In the genomic region with DNA sequence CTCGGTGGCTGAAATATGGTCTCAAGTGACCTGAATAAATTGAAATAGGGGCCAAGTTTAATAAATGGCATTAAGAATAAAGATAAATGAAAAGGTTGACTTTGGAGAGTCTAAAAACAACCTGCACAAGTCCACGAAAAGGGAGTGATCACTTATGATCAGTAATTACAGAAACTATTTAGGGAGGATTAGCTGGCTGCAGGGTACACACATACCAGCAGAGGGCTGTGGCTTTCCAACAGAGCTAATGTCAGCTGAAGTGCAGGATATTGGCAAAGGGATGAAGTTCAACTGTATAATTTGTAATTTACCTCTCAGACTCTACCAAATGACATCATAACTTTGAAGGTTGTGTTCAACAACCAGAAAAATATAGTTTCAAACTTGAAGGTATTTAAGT, we compare ENCODE assay signal across 11 cellular contexts.
DNase-seq lines count a peak whose midpoint lies in the region; ATAC-seq and TF ChIP-seq lines count a peak whose summit lies in the region.
"Had no signal": no experiment of that assay in that cellular context is flagged by ENCODE, and none has a peak within 500 bp of the region (broad histone marks: within the 10 kb centered on the region; RNA-seq: fewer than 3 reads in every experiment).

No MANE protein-coding gene starts in this region.

- H3K9ac ChIP-seq in endodermal cell (ENCODE audit: extremely low read depth, low read length, poor library complexity, severe bottlenecking) (no peak overlapping the region), parathyroid adenoma (no peak overlapping the region)

- no peaks in the 10 kb centered on the region for H4K20me1 ChIP-seq in osteoblast (ENCODE audit: insufficient read depth, low read length)

- no peaks in the 10 kb centered on the region for H3K4me1 ChIP-seq in endodermal cell (ENCODE audit: control insufficient read depth, insufficient read depth, low read length)
- no peaks in the 10 kb centered on the region for H3K4me1 ChIP-seq in parathyroid adenoma
- no peaks in the 10 kb centered on the region for H3K4me1 ChIP-seq in osteoblast (ENCODE audit: insufficient read depth, low read length)
- H3K4me1 ChIP-seq: tibial artery had no signal

- intact Hi-C loops in left ventricle myocardium superior (cut with micrococcal nuclease), result no loop called here

- H3K27me3 Mint-ChIP-seq in endodermal cell (ENCODE audit: insufficient read depth), result no peaks in the 10 kb centered on the region

- no peak overlapping the region for H3K27ac Mint-ChIP-seq in endodermal cell

- H3K4me3 ChIP-seq in endodermal cell (ENCODE audit: low read length), result no peak overlapping the region
- no peak overlapping the region for H3K4me3 ChIP-seq in parathyroid adenoma (ENCODE audit: low read depth, low read length)
- H3K4me3 ChIP-seq in osteoblast (ENCODE audit: insufficient read depth, low read length), result no peak overlapping the region
- H3K4me3 ChIP-seq: tibial artery had no signal

- H3K36me3 ChIP-seq in endodermal cell (ENCODE audit: control insufficient read depth, insufficient read depth, low read length), result no peaks in the 10 kb centered on the region
- H3K36me3 ChIP-seq in parathyroid adenoma (ENCODE audit: control insufficient read depth, insufficient read depth, low read length), result no peaks in the 10 kb centered on the region
- H3K36me3 ChIP-seq in osteoblast (ENCODE audit: insufficient read depth, low read length), result no peaks in the 10 kb centered on the region
- H3K36me3 ChIP-seq: neutrophil, tibial artery had no signal

- peak; percentile 88 for TF ChIP-seq CTCF in endodermal cell (conservative IDR thresholded peaks at IDR 0.05)
- TF ChIP-seq CTCF in parathyroid adenoma (IDR thresholded peaks at IDR 0.05), result peak; percentile 42
- no peak for TF ChIP-seq CTCF in osteoblast (IDR thresholded peaks at IDR 0.05; ENCODE audit: extremely low read depth, low read depth, low read length)

- 84 to 92% methylated on average over 2 of the region's 2 CpGs for WGBS in endodermal cell (ENCODE audit: insufficient coverage in 1 of 2, insufficient read length in 1 of 2), 2 experiments

- H3K36me3 Mint-ChIP-seq in endodermal cell (ENCODE audit: low read depth), result no peaks in the 10 kb centered on the region

- DNase-seq in NCI-H1105 treated with DMSO at 0.1 percent for 48 hours (lab: John Stamatoyannopoulos, UW) (peak; percentile 2), NCI-H1105 (lab: John Stamatoyannopoulos, UW) (no peak), NCI-H748 (lab: John Stamatoyannopoulos, UW; ENCODE audit: unreplicated experiment) (peak; percentile 63), endodermal cell (peak; percentile 66), osteoblast (ENCODE audit: insufficient read length, low spot score, missing footprints) (no peak), left ventricle myocardium superior (no peak)
- DNase-seq: NCI-H524 treated with DMSO at 0.1 percent for 48 hours, tibial artery had no signal

- H3K9me3 ChIP-seq in endodermal cell (ENCODE audit: control insufficient read depth, low read length) (peaks cover 5% of the 10 kb centered on the region), parathyroid adenoma (ENCODE audit: control insufficient read depth, low read length) (no peaks in the 10 kb centered on the region), osteoblast (ENCODE audit: low read depth, low read length) (no peaks in the 10 kb centered on the region)
- H3K9me3 ChIP-seq: neutrophil, tibial artery had no signal

- no peak overlapping the region for H3K4me3 Mint-ChIP-seq in endodermal cell

- H3K4me1 Mint-ChIP-seq in endodermal cell, result peaks cover 10% of the 10 kb centered on the region

- no peak for ATAC-seq in HG02571 (IDR thresholded peaks at IDR 0.05; ENCODE audit: unreplicated experiment)
- no peak for ATAC-seq in left ventricle myocardium superior

- H3K9me3 Mint-ChIP-seq in endodermal cell, result no peaks in the 10 kb centered on the region

- H3K27ac ChIP-seq in endodermal cell (ENCODE audit: low read depth, low read length) (no peak overlapping the region), parathyroid adenoma (no peak overlapping the region), osteoblast (ENCODE audit: low read depth, low read length) (no peak overlapping the region)
- H3K27ac ChIP-seq: neutrophil, tibial artery had no signal

- H3K4me2 ChIP-seq in parathyroid adenoma (ENCODE audit: low read length) (no peak overlapping the region), osteoblast (ENCODE audit: insufficient read depth, low read length) (no peak overlapping the region)

- no peaks in the 10 kb centered on the region for H3K79me2 ChIP-seq in parathyroid adenoma
- H3K79me2 ChIP-seq in osteoblast (ENCODE audit: insufficient read depth, low read length), result no peaks in the 10 kb centered on the region

- H2AFZ ChIP-seq in parathyroid adenoma (no peak overlapping the region), osteoblast (ENCODE audit: low read length) (no peak overlapping the region)

- H3K27me3 ChIP-seq in endodermal cell (ENCODE audit: control insufficient read depth, insufficient read depth, low read length, poor library complexity, severe bottlenecking) (no peaks in the 10 kb centered on the region), parathyroid adenoma (ENCODE audit: control insufficient read depth, insufficient read depth, low read length) (no peaks in the 10 kb centered on the region), osteoblast (ENCODE audit: insufficient read depth, low read length) (no peaks in the 10 kb centered on the region)
- H3K27me3 ChIP-seq: neutrophil, tibial artery had no signal

Comparison
In these comparisons a context has a peak if more than half of its experiments do, and no peak if none do; other contexts are left out.
1. DNase-seq: peak in NCI-H1105 treated with DMSO at 0.1 percent for 48 hours (single experiment), NCI-H748 (single experiment) and endodermal cell (single experiment); none in NCI-H1105 (single experiment), osteoblast (single experiment) and left ventricle myocardium superior (single experiment).